ENCODE assay signal across 23 cellular contexts in genomic region chr7:128115821-128116723, GRCh38.
A peak's percentile ranks its signal among the peaks of the same experiment; 100 is the strongest.
DNase-seq lines count a peak whose midpoint lies in the region; ATAC-seq and TF ChIP-seq lines count a peak whose summit lies in the region.
"Had no signal": no experiment of that assay in that cellular context is flagged by ENCODE, and none has a peak within 500 bp of the region (broad histone marks: within the 10 kb centered on the region; RNA-seq: fewer than 3 reads in every experiment).

No MANE protein-coding gene starts in this region.

- no peaks in the 10 kb centered on the region for H4K20me1 ChIP-seq in GM23338 (replicated peaks; ENCODE audit: insufficient read depth)

- H3K4me2 ChIP-seq in GM23338 = no peak overlapping the region

- H3K36me3 ChIP-seq in GM23338 (ENCODE audit: insufficient read depth) = no peaks in the 10 kb centered on the region
- no peaks in the 10 kb centered on the region for H3K36me3 ChIP-seq in spleen
- no peaks in the 10 kb centered on the region for H3K36me3 ChIP-seq in esophagus squamous epithelium
- H3K36me3 ChIP-seq: ascending aorta had no signal

- intact Hi-C loops in spleen (cut with DNase I; ENCODE audit: low total_unique reads) = no loop called here
- intact Hi-C loops in esophagus squamous epithelium (cut with DNase I) = no loop called here

- no peaks in the 10 kb centered on the region for H3K36me3 Mint-ChIP-seq in GM23338 (ENCODE audit: low read depth)
- H3K36me3 Mint-ChIP-seq: CD8-positive, alpha-beta T cell; naive thymus-derived CD4-positive, alpha-beta T cell had no signal

- H2AFZ ChIP-seq in GM23338 = peak overlapping the region; percentile 86; the same call in 1 of the 2 replicates

- H3K27me3 Mint-ChIP-seq in GM23338 (ENCODE audit: insufficient read depth, low read depth, poor library complexity) = peaks cover 16% of the 10 kb centered on the region
- H3K27me3 Mint-ChIP-seq: activated B cell treated with CpG ODN at 0.5 μM for 24 hours had no signal

- H3K9me3 ChIP-seq in spleen (no peaks in the 10 kb centered on the region), esophagus squamous epithelium (no peaks in the 10 kb centered on the region)
- H3K9me3 ChIP-seq: ascending aorta had no signal

- TF ChIP-seq POLR2A in spleen (IDR thresholded peaks at IDR 0.05) (no peak), esophagus squamous epithelium (IDR thresholded peaks at IDR 0.05) (no peak)

- 83 to 86% (median 85%) methylated on average over 16 of the region's 16 CpGs for WGBS in spleen, 5 donors
- WGBS in esophagus squamous epithelium, 2 donors = 71 to 79% methylated on average over 4 to 14 of the region's 16 CpGs

- peaks cover 5% of the 10 kb centered on the region for H3K4me1 Mint-ChIP-seq in GM23338

- H3F3A ChIP-seq in GM23338 (replicated peaks; ENCODE audit: low read depth) = 0 out of 2 replicates have a peak, but pooled peaks cover 2% of the 10 kb centered on the region

- H3K79me2 ChIP-seq in GM23338 (replicated peaks; ENCODE audit: insufficient read depth) = no peaks in the 10 kb centered on the region

- H3K27ac ChIP-seq in GM23338 (ENCODE audit: low read depth) (no peak overlapping the region), foreskin keratinocyte (no peak overlapping the region), spleen (no peak overlapping the region), esophagus squamous epithelium (no peak overlapping the region)
- H3K27ac ChIP-seq: ascending aorta had no signal

- ATAC-seq in GM23338 = peak; percentile 74
- peak; percentile 59 for ATAC-seq in foreskin keratinocyte
- ATAC-seq in HG03469 (IDR thresholded peaks at IDR 0.05; ENCODE audit: unreplicated experiment) = no peak
- ATAC-seq: activated T-cell treated with anti-CD3 and anti-CD28 coated beads, Interleukin-2, amount 50 U/mL, for 4 hours; CD8-positive, alpha-beta T cell; GM12878; naive thymus-derived CD4-positive, alpha-beta T cell had no signal

- H3K9me3 Mint-ChIP-seq in GM23338 = no peaks in the 10 kb centered on the region
- H3K9me3 Mint-ChIP-seq: activated B cell treated with CpG ODN at 0.5 μM for 24 hours; activated T-cell treated with anti-CD3 and anti-CD28 coated beads, Interleukin-2, amount 50 U/mL, for 4 hours; CD8-positive, alpha-beta T cell; T-helper 2 cell treated with Interferon-gamma antibody and Interleukin-4, amounts not matched to agents 5 μg/mL and 100 μg/mL, for 36 hours had no signal

- H3K27me3 ChIP-seq in GM23338 (ENCODE audit: insufficient read depth) (peaks cover 4% of the 10 kb centered on the region; the same call in 1 of the 2 replicates), foreskin keratinocyte (no peaks in the 10 kb centered on the region), spleen (replicated peaks in 1 of 7) (no peaks in the 10 kb centered on the region), esophagus squamous epithelium (peaks cover 0 to 10% (median 0%) of the 10 kb centered on the region in 4 donors)
- H3K27me3 ChIP-seq: ascending aorta had no signal

- no peak overlapping the region for H3K4me3 ChIP-seq in GM23338
- no peak overlapping the region for H3K4me3 ChIP-seq in spleen
- H3K4me3 ChIP-seq in esophagus squamous epithelium = no peak overlapping the region
- H3K4me3 ChIP-seq: ascending aorta, GM12878 had no signal

- no peak overlapping the region for H3K4me3 Mint-ChIP-seq in GM23338
- H3K4me3 Mint-ChIP-seq: activated B cell treated with CpG ODN at 0.5 μM for 24 hours; activated T-cell treated with anti-CD3 and anti-CD28 coated beads, Interleukin-2, amount 50 U/mL, for 4 hours; CD8-positive, alpha-beta T cell; naive thymus-derived CD4-positive, alpha-beta T cell; T-helper 2 cell treated with Interferon-gamma antibody and Interleukin-4, amounts not matched to agents 5 μg/mL and 100 μg/mL, for 36 hours had no signal

- TF ChIP-seq CTCF in GM23338 (conservative IDR thresholded peaks at IDR 0.05; ENCODE audit: low read depth in 2 of 2) (no peak), foreskin keratinocyte (conservative IDR thresholded peaks at IDR 0.05) (no peak), spleen (IDR thresholded peaks at IDR 0.05 in 8 of 11, conservative IDR thresholded peaks at IDR 0.05 in 3 of 11) (no peak), esophagus squamous epithelium (IDR thresholded peaks at IDR 0.05) (no peak)

- no peaks in the 10 kb centered on the region for H3K9me2 ChIP-seq in GM23338 (ENCODE audit: insufficient read depth)

- H3K27ac Mint-ChIP-seq in GM23338 = no peak overlapping the region
- H3K27ac Mint-ChIP-seq: activated B cell treated with CpG ODN at 0.5 μM for 24 hours; CD8-positive, alpha-beta T cell; T-helper 2 cell treated with Interferon-gamma antibody and Interleukin-4, amounts not matched to agents 5 μg/mL and 100 μg/mL, for 36 hours had no signal

- peak; percentile 68 for DNase-seq in GM23338 (ENCODE audit: low spot score)
- DNase-seq in NCI-H82 (lab: John Stamatoyannopoulos, UW) = peak; percentile 77
- DNase-seq in foreskin keratinocyte = peak; percentile 22 to 61
- peak; percentile 69 for DNase-seq in spleen
- DNase-seq in esophagus squamous epithelium (lab: John Stamatoyannopoulos, UW) = no peak
- no peak for DNase-seq in cerebellar nuclear complex (lab: John Stamatoyannopoulos, UW)
- DNase-seq: activated B cell treated with CpG ODN at 0.5 μM for 24 hours; activated CD4-positive, alpha-beta T cell treated with anti-CD3 and anti-CD28 coated beads, Interleukin-2, amount 50 U/mL, for 48 hours; activated naive CD4-positive, alpha-beta T cell treated with anti-CD3 and anti-CD28 coated beads, Interleukin-2, amount 50 U/mL, for 16 hours; activated T-cell treated with anti-CD3 and anti-CD28 coated beads, Interleukin-2, amount 50 U/mL, for 4 hours; central memory CD4-positive, alpha-beta T cell; effector CD4-positive, alpha-beta T cell; Karpas-422; NCI-H1694; NCI-H2171 treated with DMSO at 0.1 percent for 48 hours; NCI-H774; retina had no signal

- H3K4me1 ChIP-seq in GM23338 (ENCODE audit: insufficient read depth) (peaks cover 1% of the 10 kb centered on the region; the same call in 1 of the 2 replicates), foreskin keratinocyte (peaks cover 12% of the 10 kb centered on the region), spleen (peaks cover 19 to 48% (median 38%) of the 10 kb centered on the region in 6 donors), esophagus squamous epithelium (peaks cover 0 to 17% (median 3%) of the 10 kb centered on the region in 3 donors)
- H3K4me1 ChIP-seq: ascending aorta had no signal

TF ChIP-seq in GM23338, 12 proteins besides CTCF, POLR2A, EP300 and RAD21 (continues in another document):
- no peak for TF ChIP-seq ETS1 (IDR thresholded peaks at IDR 0.05)
- no peak for TF ChIP-seq POLR2AphosphoS5 (IDR thresholded peaks at IDR 0.05; ENCODE audit: low read depth)
- TF ChIP-seq ZNF114 (CRISPR knock-in tag; IDR thresholded peaks at IDR 0.05) = no peak
- TF ChIP-seq, protein P1, sequence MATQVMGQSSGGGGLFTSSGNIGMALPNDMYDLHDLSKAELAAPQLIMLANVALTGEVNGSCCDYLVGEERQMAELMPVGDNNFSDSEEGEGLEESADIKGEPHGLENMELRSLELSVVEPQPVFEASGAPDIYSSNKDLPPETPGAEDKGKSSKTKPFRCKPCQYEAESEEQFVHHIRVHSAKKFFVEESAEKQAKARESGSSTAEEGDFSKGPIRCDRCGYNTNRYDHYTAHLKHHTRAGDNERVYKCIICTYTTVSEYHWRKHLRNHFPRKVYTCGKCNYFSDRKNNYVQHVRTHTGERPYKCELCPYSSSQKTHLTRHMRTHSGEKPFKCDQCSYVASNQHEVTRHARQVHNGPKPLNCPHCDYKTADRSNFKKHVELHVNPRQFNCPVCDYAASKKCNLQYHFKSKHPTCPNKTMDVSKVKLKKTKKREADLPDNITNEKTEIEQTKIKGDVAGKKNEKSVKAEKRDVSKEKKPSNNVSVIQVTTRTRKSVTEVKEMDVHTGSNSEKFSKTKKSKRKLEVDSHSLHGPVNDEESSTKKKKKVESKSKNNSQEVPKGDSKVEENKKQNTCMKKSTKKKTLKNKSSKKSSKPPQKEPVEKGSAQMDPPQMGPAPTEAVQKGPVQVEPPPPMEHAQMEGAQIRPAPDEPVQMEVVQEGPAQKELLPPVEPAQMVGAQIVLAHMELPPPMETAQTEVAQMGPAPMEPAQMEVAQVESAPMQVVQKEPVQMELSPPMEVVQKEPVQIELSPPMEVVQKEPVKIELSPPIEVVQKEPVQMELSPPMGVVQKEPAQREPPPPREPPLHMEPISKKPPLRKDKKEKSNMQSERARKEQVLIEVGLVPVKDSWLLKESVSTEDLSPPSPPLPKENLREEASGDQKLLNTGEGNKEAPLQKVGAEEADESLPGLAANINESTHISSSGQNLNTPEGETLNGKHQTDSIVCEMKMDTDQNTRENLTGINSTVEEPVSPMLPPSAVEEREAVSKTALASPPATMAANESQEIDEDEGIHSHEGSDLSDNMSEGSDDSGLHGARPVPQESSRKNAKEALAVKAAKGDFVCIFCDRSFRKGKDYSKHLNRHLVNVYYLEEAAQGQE (IDR thresholded peaks at IDR 0.05; ENCODE audit: unreplicated experiment) = no peak
- TF ChIP-seq EZH2phosphoT487 (IDR thresholded peaks at IDR 0.05; ENCODE audit: unreplicated experiment) = no peak
- no peak for TF ChIP-seq CREB1 (CRISPR knock-in tag; IDR thresholded peaks at IDR 0.05; ENCODE audit: low read depth)
- no peak for TF ChIP-seq EZH2 (IDR thresholded peaks at IDR 0.05; ENCODE audit: low read depth, unreplicated experiment)
- no peak for TF ChIP-seq JUNB (IDR thresholded peaks at IDR 0.05; ENCODE audit: unreplicated experiment)
- TF ChIP-seq STAT1 (IDR thresholded peaks at IDR 0.05; ENCODE audit: unreplicated experiment) = no peak

Comparison
In these comparisons a context has a peak if more than half of its experiments do, and no peak if none do; other contexts are left out.
1. DNase-seq: peak in GM23338 (single experiment), NCI-H82 (single experiment), foreskin keratinocyte (2 of 2) and spleen (single experiment); none in esophagus squamous epithelium (single experiment) and cerebellar nuclear complex (0 of 2).